2 cellular contexts compared by ENCODE assay signal in genomic region chr3:97969541-97969940, GRCh38.
TF ChIP-seq lines count a peak whose summit lies in the region.

No MANE protein-coding gene starts in this region.

TF ChIP-seq in HepG2, 621 proteins besides CTCF, POLR2A, EP300 and RAD21:
- no peak for TF ChIP-seq ATF7 (IDR thresholded peaks at IDR 0.05)
- no peak for TF ChIP-seq ATF7 (CRISPR knock-in tag; IDR thresholded peaks at IDR 0.05)
- no peak for TF ChIP-seq ZSCAN5A (CRISPR knock-in tag; IDR thresholded peaks at IDR 0.05; ENCODE audit: borderline replicate concordance)
- no peak for TF ChIP-seq ARNT (IDR thresholded peaks at IDR 0.05)
- TF ChIP-seq SNAPC5 (CRISPR knock-in tag; IDR thresholded peaks at IDR 0.05; ENCODE audit: borderline replicate concordance): no peak
- TF ChIP-seq ZNF335 (CRISPR knock-in tag; IDR thresholded peaks at IDR 0.05): no peak
- TF ChIP-seq, protein P1, sequence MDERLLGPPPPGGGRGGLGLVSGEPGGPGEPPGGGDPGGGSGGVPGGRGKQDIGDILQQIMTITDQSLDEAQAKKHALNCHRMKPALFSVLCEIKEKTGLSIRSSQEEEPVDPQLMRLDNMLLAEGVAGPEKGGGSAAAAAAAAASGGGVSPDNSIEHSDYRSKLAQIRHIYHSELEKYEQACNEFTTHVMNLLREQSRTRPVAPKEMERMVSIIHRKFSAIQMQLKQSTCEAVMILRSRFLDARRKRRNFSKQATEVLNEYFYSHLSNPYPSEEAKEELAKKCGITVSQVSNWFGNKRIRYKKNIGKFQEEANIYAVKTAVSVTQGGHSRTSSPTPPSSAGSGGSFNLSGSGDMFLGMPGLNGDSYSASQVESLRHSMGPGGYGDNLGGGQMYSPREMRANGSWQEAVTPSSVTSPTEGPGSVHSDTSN (CRISPR knock-in tag; IDR thresholded peaks at IDR 0.05): no peak
- TF ChIP-seq, protein P2, sequence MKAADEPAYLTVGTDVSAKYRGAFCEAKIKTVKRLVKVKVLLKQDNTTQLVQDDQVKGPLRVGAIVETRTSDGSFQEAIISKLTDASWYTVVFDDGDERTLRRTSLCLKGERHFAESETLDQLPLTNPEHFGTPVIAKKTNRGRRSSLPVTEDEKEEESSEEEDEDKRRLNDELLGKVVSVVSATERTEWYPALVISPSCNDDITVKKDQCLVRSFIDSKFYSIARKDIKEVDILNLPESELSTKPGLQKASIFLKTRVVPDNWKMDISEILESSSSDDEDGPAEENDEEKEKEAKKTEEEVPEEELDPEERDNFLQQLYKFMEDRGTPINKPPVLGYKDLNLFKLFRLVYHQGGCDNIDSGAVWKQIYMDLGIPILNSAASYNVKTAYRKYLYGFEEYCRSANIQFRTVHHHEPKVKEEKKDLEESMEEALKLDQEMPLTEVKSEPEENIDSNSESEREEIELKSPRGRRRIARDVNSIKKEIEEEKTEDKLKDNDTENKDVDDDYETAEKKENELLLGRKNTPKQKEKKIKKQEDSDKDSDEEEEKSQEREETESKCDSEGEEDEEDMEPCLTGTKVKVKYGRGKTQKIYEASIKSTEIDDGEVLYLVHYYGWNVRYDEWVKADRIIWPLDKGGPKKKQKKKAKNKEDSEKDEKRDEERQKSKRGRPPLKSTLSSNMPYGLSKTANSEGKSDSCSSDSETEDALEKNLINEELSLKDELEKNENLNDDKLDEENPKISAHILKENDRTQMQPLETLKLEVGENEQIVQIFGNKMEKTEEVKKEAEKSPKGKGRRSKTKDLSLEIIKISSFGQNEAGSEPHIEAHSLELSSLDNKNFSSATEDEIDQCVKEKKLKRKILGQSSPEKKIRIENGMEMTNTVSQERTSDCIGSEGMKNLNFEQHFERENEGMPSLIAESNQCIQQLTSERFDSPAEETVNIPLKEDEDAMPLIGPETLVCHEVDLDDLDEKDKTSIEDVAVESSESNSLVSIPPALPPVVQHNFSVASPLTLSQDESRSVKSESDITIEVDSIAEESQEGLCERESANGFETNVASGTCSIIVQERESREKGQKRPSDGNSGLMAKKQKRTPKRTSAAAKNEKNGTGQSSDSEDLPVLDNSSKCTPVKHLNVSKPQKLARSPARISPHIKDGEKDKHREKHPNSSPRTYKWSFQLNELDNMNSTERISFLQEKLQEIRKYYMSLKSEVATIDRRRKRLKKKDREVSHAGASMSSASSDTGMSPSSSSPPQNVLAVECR (CRISPR knock-in tag; IDR thresholded peaks at IDR 0.05; ENCODE audit: borderline replicate concordance): no peak
- TF ChIP-seq, protein P3, sequence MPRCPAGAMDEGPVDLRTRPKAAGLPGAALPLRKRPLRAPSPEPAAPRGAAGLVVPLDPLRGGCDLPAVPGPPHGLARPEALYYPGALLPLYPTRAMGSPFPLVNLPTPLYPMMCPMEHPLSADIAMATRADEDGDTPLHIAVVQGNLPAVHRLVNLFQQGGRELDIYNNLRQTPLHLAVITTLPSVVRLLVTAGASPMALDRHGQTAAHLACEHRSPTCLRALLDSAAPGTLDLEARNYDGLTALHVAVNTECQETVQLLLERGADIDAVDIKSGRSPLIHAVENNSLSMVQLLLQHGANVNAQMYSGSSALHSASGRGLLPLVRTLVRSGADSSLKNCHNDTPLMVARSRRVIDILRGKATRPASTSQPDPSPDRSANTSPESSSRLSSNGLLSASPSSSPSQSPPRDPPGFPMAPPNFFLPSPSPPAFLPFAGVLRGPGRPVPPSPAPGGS (CRISPR knock-in tag; IDR thresholded peaks at IDR 0.05): no peak

TF ChIP-seq in GM12878, 131 proteins besides CTCF, POLR2A, EP300 and RAD21:
- TF ChIP-seq ZNF217 (IDR thresholded peaks at IDR 0.05) (no peak), RAD51 (IDR thresholded peaks at IDR 0.05) (no peak), PAX5 (IDR thresholded peaks at IDR 0.05; ENCODE audit: borderline replicate concordance, low read depth, low read length) (no peak), BCLAF1 (IDR thresholded peaks at IDR 0.05) (no peak)
